12 cellular contexts compared by ENCODE assay signal in the genomic region with DNA sequence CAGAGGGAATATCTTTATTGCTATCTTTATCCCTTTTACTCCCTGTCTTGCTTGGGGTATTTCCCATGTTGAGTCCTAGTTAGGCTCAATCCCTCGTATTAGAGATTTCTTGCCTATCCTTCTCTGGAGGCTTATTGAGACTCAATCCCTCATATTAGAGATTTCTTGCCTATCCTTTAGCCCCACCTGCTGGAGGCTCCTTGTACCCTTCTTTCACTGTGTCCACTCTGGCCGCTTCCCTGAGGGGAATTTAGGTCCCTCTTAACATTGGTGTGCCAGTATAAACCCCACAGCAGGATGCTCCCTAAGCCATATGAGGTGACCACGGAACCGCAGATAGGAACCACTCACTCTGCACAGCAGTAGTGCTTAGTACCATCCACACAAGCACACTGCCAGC.
DNase-seq lines count a peak whose midpoint lies in the region; ATAC-seq and TF ChIP-seq lines count a peak whose summit lies in the region.
"Had no signal": no experiment of that assay in that cellular context is flagged by ENCODE, and none has a peak within 500 bp of the region (broad histone marks: within the 10 kb centered on the region; RNA-seq: fewer than 3 reads in every experiment).

No MANE protein-coding gene starts in this region.

- POLR2A ChIA-PET in BJ (lab: Charles Lee) (no interaction called here), OCI-LY7 (lab: Charles Lee) (no interaction called here)

- H4K20me1 ChIP-seq in GM23248 (ENCODE audit: insufficient read depth) (no peaks in the 10 kb centered on the region), OCI-LY7 (ENCODE audit: insufficient read depth, low read length) (no peaks in the 10 kb centered on the region)

- CTCF ChIA-PET in BJ (lab: Yijun Ruan, JAX) (no interaction called here), OCI-LY7 (lab: Charles Lee; ENCODE audit: unreplicated experiment) (no interaction called here)

- H3K27me3 ChIP-seq in BJ (ENCODE audit: control insufficient read depth, insufficient read depth, low read length) (no peaks in the 10 kb centered on the region), GM23248 (replicated peaks; ENCODE audit: insufficient read depth) (no peaks in the 10 kb centered on the region)

- no peak overlapping the region for H3K27ac ChIP-seq in GM23248
- no peak overlapping the region for H3K27ac ChIP-seq in OCI-LY7 (ENCODE audit: low read depth, low read length, poor library complexity, severe bottlenecking)
- H3K27ac ChIP-seq: parathyroid adenoma had no signal

- H3K4me2 ChIP-seq in GM23248 (ENCODE audit: unreplicated experiment) (no peak overlapping the region), OCI-LY7 (ENCODE audit: low read length) (no peak overlapping the region)

- H3K79me2 ChIP-seq in GM23248 (ENCODE audit: insufficient read depth) (no peaks in the 10 kb centered on the region), OCI-LY7 (ENCODE audit: insufficient read depth, low read depth, low read length) (no peaks in the 10 kb centered on the region)
- H3K79me2 ChIP-seq: parathyroid adenoma had no signal

- H2AFZ ChIP-seq in GM23248: no peak overlapping the region
- H2AFZ ChIP-seq in OCI-LY7 (ENCODE audit: low read length): no peak overlapping the region
- H2AFZ ChIP-seq: parathyroid adenoma had no signal

- H3K9me3 ChIP-seq in GM23248 (ENCODE audit: low read depth) (no peaks in the 10 kb centered on the region), OCI-LY7 (ENCODE audit: low read length) (no peaks in the 10 kb centered on the region)

- BruUV-seq in OCI-LY7 (replicated peaks; lab: Mats Ljungman, UMichigan): no TSS peak

- intact Hi-C loops in OCI-LY7 (cut with micrococcal nuclease; ENCODE audit: unreplicated experiment): no loop called here

- H3K4me3 ChIP-seq in BJ (ENCODE audit: low read depth, low read length) (no peak overlapping the region), GM23248 (no peak overlapping the region), OCI-LY7 (ENCODE audit: low read depth, low read length, poor library complexity, severe bottlenecking) (no peak overlapping the region), epithelial cell of proximal tubule (ENCODE audit: low read depth, low read length) (no peak overlapping the region)

- H3K4me1 ChIP-seq in GM23248 (ENCODE audit: insufficient read depth) (peaks cover 17% of the 10 kb centered on the region), OCI-LY7 (ENCODE audit: insufficient read depth, low read length, poor library complexity, severe bottlenecking) (no peaks in the 10 kb centered on the region)
- H3K4me1 ChIP-seq: parathyroid adenoma had no signal

- H3K36me3 ChIP-seq in BJ (ENCODE audit: control insufficient read depth, insufficient read depth, low read length) (no peaks in the 10 kb centered on the region), GM23248 (ENCODE audit: low read depth) (no peaks in the 10 kb centered on the region), OCI-LY7 (ENCODE audit: insufficient read depth, low read length) (no peaks in the 10 kb centered on the region)

- in situ Hi-C loops in GM23248 (cut with MboI): no loop called here

- TF ChIP-seq CTCF in BJ (IDR thresholded peaks at IDR 0.05; ENCODE audit: insufficient read depth, low read depth, low read length): peak; percentile 27; the same call in 1 of the 2 replicates
- TF ChIP-seq CTCF in OCI-LY7 (conservative IDR thresholded peaks at IDR 0.05; ENCODE audit: low read length): peak; percentile 57
- peak; percentile 41 for TF ChIP-seq CTCF in epithelial cell of proximal tubule (conservative IDR thresholded peaks at IDR 0.05; ENCODE audit: low read depth, low read length)

- DNase-seq in BJ (ENCODE audit: low read depth) (no peak), GM23248 (peak; percentile 39), OCI-LY7 (ENCODE audit: low spot score) (peak; percentile 5), epithelial cell of proximal tubule (ENCODE audit: low read depth) (no peak), NCI-H2196 treated with DMSO at 0.1 percent for 48 hours (lab: John Stamatoyannopoulos, UW; ENCODE audit: unreplicated experiment) (no peak), NCI-H1436 treated with DMSO at 0.1 percent for 48 hours (lab: John Stamatoyannopoulos, UW) (no peak), NOMO-1 treated with DMSO at 0.1 percent for 48 hours (lab: John Stamatoyannopoulos, UW; ENCODE audit: unreplicated experiment) (no peak)
- DNase-seq: activated gamma-delta T cell; effector CD4-positive, alpha-beta T cell; NCI-H2171 treated with DMSO at 0.1 percent for 48 hours had no signal

- H3K9ac ChIP-seq in GM23248: no peak overlapping the region
- H3K9ac ChIP-seq: parathyroid adenoma had no signal

- 90 to 98% methylated on average over 4 of the region's 4 CpGs for WGBS in GM23248 (ENCODE audit: low coverage in 1 of 2, low lambda C conversion rate in 2 of 2, missing lambda C conversion rate in 2 of 2), 2 experiments

- H3K9me2 ChIP-seq in GM23248 (ENCODE audit: insufficient read depth) (no peaks in the 10 kb centered on the region), OCI-LY7 (ENCODE audit: insufficient read depth, low read length) (no peaks in the 10 kb centered on the region)

- no peak for ATAC-seq in HG03571 (IDR thresholded peaks at IDR 0.05; ENCODE audit: unreplicated experiment)

- H3F3A ChIP-seq in GM23248 (ENCODE audit: insufficient read depth): peaks cover 17% of the 10 kb centered on the region

Comparison
In these comparisons a context has a peak if more than half of its experiments do, and no peak if none do; other contexts are left out.
1. DNase-seq: peak in GM23248 (single experiment) and OCI-LY7 (single experiment); none in BJ (single experiment), epithelial cell of proximal tubule (single experiment), NCI-H2196 treated with DMSO at 0.1 percent for 48 hours (single experiment), NCI-H1436 treated with DMSO at 0.1 percent for 48 hours (single experiment) and NOMO-1 treated with DMSO at 0.1 percent for 48 hours (single experiment).
2. Peak in every context shown above with its lines, with median percentiles within 50 percentile points of each other: CTCF ChIP-seq.